ENCODE assay signal across 1 cellular context in the genomic region with DNA sequence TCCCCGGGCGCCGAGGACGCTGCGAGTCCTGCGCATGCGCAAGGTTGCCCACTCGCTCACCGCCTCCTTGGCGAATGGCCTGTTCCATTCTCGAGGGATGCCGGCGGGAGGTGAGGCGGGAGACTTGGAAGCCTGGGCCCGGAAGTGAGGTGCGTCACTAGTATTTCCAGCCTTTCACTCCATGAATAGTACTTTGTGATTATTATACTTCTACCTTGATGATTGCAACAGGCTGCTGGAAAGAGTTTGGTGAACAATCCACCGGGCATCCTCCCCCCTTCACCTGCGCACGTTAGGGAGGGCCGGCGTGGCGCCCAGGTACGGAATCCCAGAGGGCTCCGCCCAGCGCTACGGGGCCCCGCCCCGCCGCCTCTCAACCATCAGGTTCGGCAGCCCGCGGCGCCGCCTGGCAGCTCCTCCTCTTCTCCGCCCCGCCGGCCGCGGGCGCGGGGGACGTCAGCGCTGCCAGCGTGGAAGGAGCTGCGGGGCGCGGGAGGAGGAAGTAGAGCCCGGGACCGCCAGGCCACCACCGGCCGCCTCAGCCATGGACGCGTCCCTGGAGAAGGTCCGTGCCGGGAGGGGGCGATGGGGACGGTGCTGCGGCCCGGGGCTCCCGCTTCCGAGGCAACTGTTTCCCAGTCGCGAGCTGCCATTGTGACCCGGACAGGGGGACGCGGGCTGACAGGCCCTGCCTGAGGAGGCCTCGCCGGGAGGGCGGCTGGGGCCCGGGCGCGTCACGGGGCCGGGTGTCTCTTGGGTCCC.
TF ChIP-seq lines count a peak whose summit lies in the region.

A gene with protein sequence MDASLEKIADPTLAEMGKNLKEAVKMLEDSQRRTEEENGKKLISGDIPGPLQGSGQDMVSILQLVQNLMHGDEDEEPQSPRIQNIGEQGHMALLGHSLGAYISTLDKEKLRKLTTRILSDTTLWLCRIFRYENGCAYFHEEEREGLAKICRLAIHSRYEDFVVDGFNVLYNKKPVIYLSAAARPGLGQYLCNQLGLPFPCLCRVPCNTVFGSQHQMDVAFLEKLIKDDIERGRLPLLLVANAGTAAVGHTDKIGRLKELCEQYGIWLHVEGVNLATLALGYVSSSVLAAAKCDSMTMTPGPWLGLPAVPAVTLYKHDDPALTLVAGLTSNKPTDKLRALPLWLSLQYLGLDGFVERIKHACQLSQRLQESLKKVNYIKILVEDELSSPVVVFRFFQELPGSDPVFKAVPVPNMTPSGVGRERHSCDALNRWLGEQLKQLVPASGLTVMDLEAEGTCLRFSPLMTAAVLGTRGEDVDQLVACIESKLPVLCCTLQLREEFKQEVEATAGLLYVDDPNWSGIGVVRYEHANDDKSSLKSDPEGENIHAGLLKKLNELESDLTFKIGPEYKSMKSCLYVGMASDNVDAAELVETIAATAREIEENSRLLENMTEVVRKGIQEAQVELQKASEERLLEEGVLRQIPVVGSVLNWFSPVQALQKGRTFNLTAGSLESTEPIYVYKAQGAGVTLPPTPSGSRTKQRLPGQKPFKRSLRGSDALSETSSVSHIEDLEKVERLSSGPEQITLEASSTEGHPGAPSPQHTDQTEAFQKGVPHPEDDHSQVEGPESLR (plus strand): TSS at position 371 of the 762 bp plus-strand sequence. CDS start 174 bp downstream, at position 545.

TF ChIP-seq in HepG2, 621 proteins besides CTCF, POLR2A, EP300 and RAD21 (continued from another document and continues in another):
- TF ChIP-seq FOSL2 (CRISPR knock-in tag; IDR thresholded peaks at IDR 0.05): peak; percentile 31; the same call in 1 of the 2 replicates
- peak; percentile 98 for TF ChIP-seq ZFY (CRISPR knock-in tag; IDR thresholded peaks at IDR 0.05)
- peak; percentile 62; the same call in 1 of the 2 replicates for TF ChIP-seq JDP2 (CRISPR knock-in tag; IDR thresholded peaks at IDR 0.05; ENCODE audit: borderline replicate concordance)
- TF ChIP-seq, protein P1, sequence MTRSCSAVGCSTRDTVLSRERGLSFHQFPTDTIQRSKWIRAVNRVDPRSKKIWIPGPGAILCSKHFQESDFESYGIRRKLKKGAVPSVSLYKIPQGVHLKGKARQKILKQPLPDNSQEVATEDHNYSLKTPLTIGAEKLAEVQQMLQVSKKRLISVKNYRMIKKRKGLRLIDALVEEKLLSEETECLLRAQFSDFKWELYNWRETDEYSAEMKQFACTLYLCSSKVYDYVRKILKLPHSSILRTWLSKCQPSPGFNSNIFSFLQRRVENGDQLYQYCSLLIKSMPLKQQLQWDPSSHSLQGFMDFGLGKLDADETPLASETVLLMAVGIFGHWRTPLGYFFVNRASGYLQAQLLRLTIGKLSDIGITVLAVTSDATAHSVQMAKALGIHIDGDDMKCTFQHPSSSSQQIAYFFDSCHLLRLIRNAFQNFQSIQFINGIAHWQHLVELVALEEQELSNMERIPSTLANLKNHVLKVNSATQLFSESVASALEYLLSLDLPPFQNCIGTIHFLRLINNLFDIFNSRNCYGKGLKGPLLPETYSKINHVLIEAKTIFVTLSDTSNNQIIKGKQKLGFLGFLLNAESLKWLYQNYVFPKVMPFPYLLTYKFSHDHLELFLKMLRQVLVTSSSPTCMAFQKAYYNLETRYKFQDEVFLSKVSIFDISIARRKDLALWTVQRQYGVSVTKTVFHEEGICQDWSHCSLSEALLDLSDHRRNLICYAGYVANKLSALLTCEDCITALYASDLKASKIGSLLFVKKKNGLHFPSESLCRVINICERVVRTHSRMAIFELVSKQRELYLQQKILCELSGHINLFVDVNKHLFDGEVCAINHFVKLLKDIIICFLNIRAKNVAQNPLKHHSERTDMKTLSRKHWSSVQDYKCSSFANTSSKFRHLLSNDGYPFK (CRISPR knock-in tag; IDR thresholded peaks at IDR 0.05; ENCODE audit: borderline replicate concordance): peak; percentile 70; the same call in 1 of the 2 replicates
- peak; percentile 90 for TF ChIP-seq ZNF678 (CRISPR knock-in tag; IDR thresholded peaks at IDR 0.05)
- TF ChIP-seq, protein P2, sequence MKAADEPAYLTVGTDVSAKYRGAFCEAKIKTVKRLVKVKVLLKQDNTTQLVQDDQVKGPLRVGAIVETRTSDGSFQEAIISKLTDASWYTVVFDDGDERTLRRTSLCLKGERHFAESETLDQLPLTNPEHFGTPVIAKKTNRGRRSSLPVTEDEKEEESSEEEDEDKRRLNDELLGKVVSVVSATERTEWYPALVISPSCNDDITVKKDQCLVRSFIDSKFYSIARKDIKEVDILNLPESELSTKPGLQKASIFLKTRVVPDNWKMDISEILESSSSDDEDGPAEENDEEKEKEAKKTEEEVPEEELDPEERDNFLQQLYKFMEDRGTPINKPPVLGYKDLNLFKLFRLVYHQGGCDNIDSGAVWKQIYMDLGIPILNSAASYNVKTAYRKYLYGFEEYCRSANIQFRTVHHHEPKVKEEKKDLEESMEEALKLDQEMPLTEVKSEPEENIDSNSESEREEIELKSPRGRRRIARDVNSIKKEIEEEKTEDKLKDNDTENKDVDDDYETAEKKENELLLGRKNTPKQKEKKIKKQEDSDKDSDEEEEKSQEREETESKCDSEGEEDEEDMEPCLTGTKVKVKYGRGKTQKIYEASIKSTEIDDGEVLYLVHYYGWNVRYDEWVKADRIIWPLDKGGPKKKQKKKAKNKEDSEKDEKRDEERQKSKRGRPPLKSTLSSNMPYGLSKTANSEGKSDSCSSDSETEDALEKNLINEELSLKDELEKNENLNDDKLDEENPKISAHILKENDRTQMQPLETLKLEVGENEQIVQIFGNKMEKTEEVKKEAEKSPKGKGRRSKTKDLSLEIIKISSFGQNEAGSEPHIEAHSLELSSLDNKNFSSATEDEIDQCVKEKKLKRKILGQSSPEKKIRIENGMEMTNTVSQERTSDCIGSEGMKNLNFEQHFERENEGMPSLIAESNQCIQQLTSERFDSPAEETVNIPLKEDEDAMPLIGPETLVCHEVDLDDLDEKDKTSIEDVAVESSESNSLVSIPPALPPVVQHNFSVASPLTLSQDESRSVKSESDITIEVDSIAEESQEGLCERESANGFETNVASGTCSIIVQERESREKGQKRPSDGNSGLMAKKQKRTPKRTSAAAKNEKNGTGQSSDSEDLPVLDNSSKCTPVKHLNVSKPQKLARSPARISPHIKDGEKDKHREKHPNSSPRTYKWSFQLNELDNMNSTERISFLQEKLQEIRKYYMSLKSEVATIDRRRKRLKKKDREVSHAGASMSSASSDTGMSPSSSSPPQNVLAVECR (CRISPR knock-in tag; IDR thresholded peaks at IDR 0.05; ENCODE audit: borderline replicate concordance): peak; percentile 96
- TF ChIP-seq MEIS1 (CRISPR knock-in tag; IDR thresholded peaks at IDR 0.05; ENCODE audit: borderline replicate concordance): peak; percentile 77; the same call in 1 of the 2 replicates
- 0 out of 2 replicates have a peak, but pooled peaks have one; percentile 67 for TF ChIP-seq HOXA7 (CRISPR knock-in tag; IDR thresholded peaks at IDR 0.05)
- TF ChIP-seq, protein P3, sequence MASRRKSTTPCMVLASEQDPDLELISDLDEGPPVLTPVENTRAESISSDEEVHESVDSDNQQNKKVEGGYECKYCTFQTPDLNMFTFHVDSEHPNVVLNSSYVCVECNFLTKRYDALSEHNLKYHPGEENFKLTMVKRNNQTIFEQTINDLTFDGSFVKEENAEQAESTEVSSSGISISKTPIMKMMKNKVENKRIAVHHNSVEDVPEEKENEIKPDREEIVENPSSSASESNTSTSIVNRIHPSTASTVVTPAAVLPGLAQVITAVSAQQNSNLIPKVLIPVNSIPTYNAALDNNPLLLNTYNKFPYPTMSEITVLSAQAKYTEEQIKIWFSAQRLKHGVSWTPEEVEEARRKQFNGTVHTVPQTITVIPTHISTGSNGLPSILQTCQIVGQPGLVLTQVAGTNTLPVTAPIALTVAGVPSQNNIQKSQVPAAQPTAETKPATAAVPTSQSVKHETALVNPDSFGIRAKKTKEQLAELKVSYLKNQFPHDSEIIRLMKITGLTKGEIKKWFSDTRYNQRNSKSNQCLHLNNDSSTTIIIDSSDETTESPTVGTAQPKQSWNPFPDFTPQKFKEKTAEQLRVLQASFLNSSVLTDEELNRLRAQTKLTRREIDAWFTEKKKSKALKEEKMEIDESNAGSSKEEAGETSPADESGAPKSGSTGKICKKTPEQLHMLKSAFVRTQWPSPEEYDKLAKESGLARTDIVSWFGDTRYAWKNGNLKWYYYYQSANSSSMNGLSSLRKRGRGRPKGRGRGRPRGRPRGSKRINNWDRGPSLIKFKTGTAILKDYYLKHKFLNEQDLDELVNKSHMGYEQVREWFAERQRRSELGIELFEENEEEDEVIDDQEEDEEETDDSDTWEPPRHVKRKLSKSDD (CRISPR knock-in tag; IDR thresholded peaks at IDR 0.05; ENCODE audit: low read depth): peak; percentile 15; the same call in 1 of the 2 replicates
- TF ChIP-seq, protein P4, sequence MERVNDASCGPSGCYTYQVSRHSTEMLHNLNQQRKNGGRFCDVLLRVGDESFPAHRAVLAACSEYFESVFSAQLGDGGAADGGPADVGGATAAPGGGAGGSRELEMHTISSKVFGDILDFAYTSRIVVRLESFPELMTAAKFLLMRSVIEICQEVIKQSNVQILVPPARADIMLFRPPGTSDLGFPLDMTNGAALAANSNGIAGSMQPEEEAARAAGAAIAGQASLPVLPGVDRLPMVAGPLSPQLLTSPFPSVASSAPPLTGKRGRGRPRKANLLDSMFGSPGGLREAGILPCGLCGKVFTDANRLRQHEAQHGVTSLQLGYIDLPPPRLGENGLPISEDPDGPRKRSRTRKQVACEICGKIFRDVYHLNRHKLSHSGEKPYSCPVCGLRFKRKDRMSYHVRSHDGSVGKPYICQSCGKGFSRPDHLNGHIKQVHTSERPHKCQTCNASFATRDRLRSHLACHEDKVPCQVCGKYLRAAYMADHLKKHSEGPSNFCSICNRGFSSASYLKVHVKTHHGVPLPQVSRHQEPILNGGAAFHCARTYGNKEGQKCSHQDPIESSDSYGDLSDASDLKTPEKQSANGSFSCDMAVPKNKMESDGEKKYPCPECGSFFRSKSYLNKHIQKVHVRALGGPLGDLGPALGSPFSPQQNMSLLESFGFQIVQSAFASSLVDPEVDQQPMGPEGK (CRISPR knock-in tag; IDR thresholded peaks at IDR 0.05): peak; percentile 10; the same call in 1 of the 2 replicates
- peak; percentile 19 for TF ChIP-seq ZNF781 (CRISPR knock-in tag; IDR thresholded peaks at IDR 0.05; ENCODE audit: borderline replicate concordance, not compliant biosample characterization)
- TF ChIP-seq ARNT2 (CRISPR knock-in tag; IDR thresholded peaks at IDR 0.05; ENCODE audit: low read depth): peak; percentile 79
- TF ChIP-seq RFXAP (CRISPR knock-in tag; IDR thresholded peaks at IDR 0.05; ENCODE audit: borderline replicate concordance): peak; percentile 27; the same call in 1 of the 2 replicates
- TF ChIP-seq, protein P5, sequence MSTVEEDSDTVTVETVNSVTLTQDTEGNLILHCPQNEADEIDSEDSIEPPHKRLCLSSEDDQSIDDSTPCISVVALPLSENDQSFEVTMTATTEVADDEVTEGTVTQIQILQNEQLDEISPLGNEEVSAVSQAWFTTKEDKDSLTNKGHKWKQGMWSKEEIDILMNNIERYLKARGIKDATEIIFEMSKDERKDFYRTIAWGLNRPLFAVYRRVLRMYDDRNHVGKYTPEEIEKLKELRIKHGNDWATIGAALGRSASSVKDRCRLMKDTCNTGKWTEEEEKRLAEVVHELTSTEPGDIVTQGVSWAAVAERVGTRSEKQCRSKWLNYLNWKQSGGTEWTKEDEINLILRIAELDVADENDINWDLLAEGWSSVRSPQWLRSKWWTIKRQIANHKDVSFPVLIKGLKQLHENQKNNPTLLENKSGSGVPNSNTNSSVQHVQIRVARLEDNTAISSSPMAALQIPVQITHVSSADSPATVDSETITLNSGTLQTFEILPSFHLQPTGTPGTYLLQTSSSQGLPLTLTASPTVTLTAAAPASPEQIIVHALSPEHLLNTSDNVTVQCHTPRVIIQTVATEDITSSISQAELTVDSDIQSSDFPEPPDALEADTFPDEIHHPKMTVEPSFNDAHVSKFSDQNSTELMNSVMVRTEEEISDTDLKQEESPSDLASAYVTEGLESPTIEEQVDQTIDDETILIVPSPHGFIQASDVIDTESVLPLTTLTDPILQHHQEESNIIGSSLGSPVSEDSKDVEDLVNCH (CRISPR knock-in tag; IDR thresholded peaks at IDR 0.05): 0 out of 2 replicates have a peak, but pooled peaks have one; percentile 25
- TF ChIP-seq, protein P6, sequence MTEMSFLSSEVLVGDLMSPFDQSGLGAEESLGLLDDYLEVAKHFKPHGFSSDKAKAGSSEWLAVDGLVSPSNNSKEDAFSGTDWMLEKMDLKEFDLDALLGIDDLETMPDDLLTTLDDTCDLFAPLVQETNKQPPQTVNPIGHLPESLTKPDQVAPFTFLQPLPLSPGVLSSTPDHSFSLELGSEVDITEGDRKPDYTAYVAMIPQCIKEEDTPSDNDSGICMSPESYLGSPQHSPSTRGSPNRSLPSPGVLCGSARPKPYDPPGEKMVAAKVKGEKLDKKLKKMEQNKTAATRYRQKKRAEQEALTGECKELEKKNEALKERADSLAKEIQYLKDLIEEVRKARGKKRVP (CRISPR knock-in tag; IDR thresholded peaks at IDR 0.05): peak in 1 of 2 experiments; percentile 23; a peak in 1 of 4 replicates
- TF ChIP-seq KLF16 (CRISPR knock-in tag; IDR thresholded peaks at IDR 0.05): peak; percentile 72 to 85; a peak in 2 of 4 replicates
- TF ChIP-seq GATA4 (IDR thresholded peaks at IDR 0.05; ENCODE audit: borderline replicate concordance, low read depth): peak; percentile 47; the same call in 1 of the 2 replicates
- TF ChIP-seq BRD4 (CRISPR knock-in tag; IDR thresholded peaks at IDR 0.05): peak; percentile 87
- peak; percentile 59; the same call in 1 of the 2 replicates for TF ChIP-seq ZNF383 (CRISPR knock-in tag; IDR thresholded peaks at IDR 0.05; ENCODE audit: borderline replicate concordance)
- TF ChIP-seq, protein P7, sequence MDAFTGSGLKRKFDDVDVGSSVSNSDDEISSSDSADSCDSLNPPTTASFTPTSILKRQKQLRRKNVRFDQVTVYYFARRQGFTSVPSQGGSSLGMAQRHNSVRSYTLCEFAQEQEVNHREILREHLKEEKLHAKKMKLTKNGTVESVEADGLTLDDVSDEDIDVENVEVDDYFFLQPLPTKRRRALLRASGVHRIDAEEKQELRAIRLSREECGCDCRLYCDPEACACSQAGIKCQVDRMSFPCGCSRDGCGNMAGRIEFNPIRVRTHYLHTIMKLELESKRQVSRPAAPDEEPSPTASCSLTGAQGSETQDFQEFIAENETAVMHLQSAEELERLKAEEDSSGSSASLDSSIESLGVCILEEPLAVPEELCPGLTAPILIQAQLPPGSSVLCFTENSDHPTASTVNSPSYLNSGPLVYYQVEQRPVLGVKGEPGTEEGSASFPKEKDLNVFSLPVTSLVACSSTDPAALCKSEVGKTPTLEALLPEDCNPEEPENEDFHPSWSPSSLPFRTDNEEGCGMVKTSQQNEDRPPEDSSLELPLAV (CRISPR knock-in tag; conservative IDR thresholded peaks at IDR 0.05; ENCODE audit: low read depth): 0 out of 2 replicates have a peak, but pooled peaks have one; percentile 18
- peak; percentile 71; the same call in 1 of the 2 replicates for TF ChIP-seq ZNF441 (CRISPR knock-in tag; IDR thresholded peaks at IDR 0.05; ENCODE audit: borderline replicate concordance)
- TF ChIP-seq SRY (CRISPR knock-in tag; IDR thresholded peaks at IDR 0.05): peak; percentile 95
- TF ChIP-seq RARA (CRISPR knock-in tag; IDR thresholded peaks at IDR 0.05): peak; percentile 44; the same call in 1 of the 2 replicates
- TF ChIP-seq, protein P8, sequence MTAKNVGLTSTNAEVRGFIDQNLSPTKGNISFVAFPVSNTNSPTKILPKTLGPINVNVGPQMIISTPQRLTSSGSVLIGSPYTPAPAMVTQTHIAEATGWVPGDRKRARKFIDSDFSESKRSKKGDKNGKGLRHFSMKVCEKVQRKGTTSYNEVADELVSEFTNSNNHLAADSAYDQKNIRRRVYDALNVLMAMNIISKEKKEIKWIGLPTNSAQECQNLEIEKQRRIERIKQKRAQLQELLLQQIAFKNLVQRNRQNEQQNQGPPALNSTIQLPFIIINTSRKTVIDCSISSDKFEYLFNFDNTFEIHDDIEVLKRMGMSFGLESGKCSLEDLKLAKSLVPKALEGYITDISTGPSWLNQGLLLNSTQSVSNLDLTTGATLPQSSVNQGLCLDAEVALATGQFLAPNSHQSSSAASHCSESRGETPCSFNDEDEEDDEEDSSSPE (CRISPR knock-in tag; IDR thresholded peaks at IDR 0.05): peak; percentile 76
- peak; percentile 75; the same call in 1 of the 2 replicates for TF ChIP-seq STAT5B (CRISPR knock-in tag; IDR thresholded peaks at IDR 0.05)
- TF ChIP-seq CCDC6 (CRISPR knock-in tag; IDR thresholded peaks at IDR 0.05): peak; percentile 65; the same call in 1 of the 2 replicates
